ENCODE assay signal across 20 cellular contexts in genomic region chr3:97950360-97950759, GRCh38.
"Had no signal": no experiment of that assay in that cellular context is flagged by ENCODE, and none has a peak within 500 bp of the region (broad histone marks: within the 10 kb centered on the region; RNA-seq: fewer than 3 reads in every experiment).

No MANE protein-coding gene starts in this region.

- DNase-seq: activated B cell treated with CpG ODN at 0.5 μM for 24 hours; activated gamma-delta T cell; activated naive CD4-positive, alpha-beta T cell treated with anti-CD3 and anti-CD28 coated beads, Interleukin-2, amount 10 ng/mL, durations not matched to agents 7 days and 5 days; activated T-cell treated with anti-CD3 and anti-CD28 coated beads, Interleukin-2, amount 50 U/mL, for 1 hour; endodermal cell; foreskin keratinocyte; islet precursor cell; left cardiac atrium; left ventricle myocardium superior; posterior cingulate gyrus; stimulated activated CD4-positive, alpha-beta T cell treated with anti-CD3 and anti-CD28 coated beads, Interleukin-15, amount 100 ng/mL, for 24 hours; stimulated activated CD4-positive, alpha-beta T cell treated with anti-CD3 and anti-CD28 coated beads, Interleukin-2, amount 100 ng/mL, for 24 hours; stimulated activated naive CD4-positive, alpha-beta T cell; T-helper 1 cell had no signal

- H3K9me3 Mint-ChIP-seq: activated B cell treated with CpG ODN at 0.5 μM for 24 hours; activated naive CD4-positive, alpha-beta T cell treated with anti-CD3 and anti-CD28 coated beads, Interleukin-2, amount 10 ng/mL, durations not matched to agents 7 days and 5 days; activated T-helper 1 cell treated with anti-CD3 and anti-CD28 coated beads, Interleukin-12 subunit alpha, Interleukin-12 subunit beta, Interleukin-2, Interleukin-4 antibody, amounts not matched to agents 30 ng/mL and 10 ng/mL and 1 ng/mL, durations not matched to agents 14 hours and 24 hours and 36 hours; central memory CD8-positive, alpha-beta T cell; dendritic cell treated with granulocyte-macrophage colony-stimulating factor and Interleukin-4, amounts not matched to agents 40 ng/mL and 50 ng/mL, for 4 days; endodermal cell; nephron had no signal

- H3K4me1 Mint-ChIP-seq: endodermal cell, nephron had no signal

- H3K27me3 Mint-ChIP-seq: activated B cell treated with CpG ODN at 0.5 μM for 24 hours; activated naive CD4-positive, alpha-beta T cell treated with anti-CD3 and anti-CD28 coated beads, Interleukin-2, amount 10 ng/mL, durations not matched to agents 7 days and 5 days; central memory CD8-positive, alpha-beta T cell; dendritic cell treated with granulocyte-macrophage colony-stimulating factor and Interleukin-4, amounts not matched to agents 40 ng/mL and 50 ng/mL, for 4 days had no signal

- H3K27ac Mint-ChIP-seq: activated B cell treated with CpG ODN at 0.5 μM for 24 hours; activated T-helper 1 cell treated with anti-CD3 and anti-CD28 coated beads, Interleukin-12 subunit alpha, Interleukin-12 subunit beta, Interleukin-2, Interleukin-4 antibody, amounts not matched to agents 30 ng/mL and 10 ng/mL and 1 ng/mL, durations not matched to agents 14 hours and 24 hours and 36 hours; dendritic cell treated with granulocyte-macrophage colony-stimulating factor and Interleukin-4, amounts not matched to agents 40 ng/mL and 50 ng/mL, for 4 days; endodermal cell; nephron had no signal

- H3K4me3 Mint-ChIP-seq: activated B cell treated with CpG ODN at 0.5 μM for 24 hours; activated naive CD4-positive, alpha-beta T cell treated with anti-CD3 and anti-CD28 coated beads, Interleukin-2, amount 10 ng/mL, durations not matched to agents 7 days and 5 days; activated T-helper 1 cell treated with anti-CD3 and anti-CD28 coated beads, Interleukin-12 subunit alpha, Interleukin-12 subunit beta, Interleukin-2, Interleukin-4 antibody, amounts not matched to agents 30 ng/mL and 10 ng/mL and 1 ng/mL, durations not matched to agents 14 hours and 24 hours and 36 hours; central memory CD8-positive, alpha-beta T cell; dendritic cell treated with granulocyte-macrophage colony-stimulating factor and Interleukin-4, amounts not matched to agents 40 ng/mL and 50 ng/mL, for 4 days; endodermal cell; nephron had no signal

- ATAC-seq: esophagus mucosa, foreskin keratinocyte, left cardiac atrium, left ventricle myocardium superior, right cardiac atrium had no signal
